10 cellular contexts compared by ENCODE assay signal in genomic region chr2:8542381-8543064, GRCh38.
DNase-seq lines count a peak whose midpoint lies in the region; ATAC-seq and TF ChIP-seq lines count a peak whose summit lies in the region.
"Had no signal": no experiment of that assay in that cellular context is flagged by ENCODE, and none has a peak within 500 bp of the region (broad histone marks: within the 10 kb centered on the region; RNA-seq: fewer than 3 reads in every experiment).

No MANE protein-coding gene starts in this region.

- H3K27me3 ChIP-seq in mesenchymal stem cell (ENCODE audit: control insufficient read depth in 1 of 2, insufficient read depth in 1 of 2, low read length in 2 of 2) (peaks cover 0 to 16% of the 10 kb centered on the region in 2 experiments), tibial artery (no peaks in the 10 kb centered on the region)

- no peak overlapping the region for H3K4me2 ChIP-seq in mesenchymal stem cell (ENCODE audit: low read length, poor library complexity, severe bottlenecking)

- H4K8ac ChIP-seq in mesenchymal stem cell (ENCODE audit: low read length), result no peak overlapping the region

- CTCF ChIA-PET in activated naive CD4-positive, alpha-beta T cell treated with anti-CD3 and anti-CD28 coated beads, Interleukin-2, amount 10 ng/mL, durations not matched to agents 7 days and 5 days (lab: Charles Lee), result interaction anchor here (1.2 to 1.7 kb wide), 2 partner anchors 33 to 274 kb away, joined by 3 to 6 read pairs; no protein-coding TSS in a partner anchor
- CTCF ChIA-PET in activated CD8-positive, alpha-beta T cell treated with anti-CD3 and anti-CD28 coated beads, Interleukin-2, amount 10 ng/mL, durations not matched to agents 7 days and 5 days (lab: Charles Lee), result interaction anchor here (1.5 to 2.2 kb wide), 5 partner anchors 10 to 1115 kb away, joined by 4 to 16 read pairs (median 7); partner anchors contain the start of gene ID2

- TF ChIP-seq CTCF in tibial artery (IDR thresholded peaks at IDR 0.05), result no peak

- no peaks in the 10 kb centered on the region for H3K36me3 Mint-ChIP-seq in activated naive CD4-positive, alpha-beta T cell treated with anti-CD3 and anti-CD28 coated beads, Interleukin-2, amount 10 ng/mL, durations not matched to agents 7 days and 5 days
- H3K36me3 Mint-ChIP-seq in activated CD8-positive, alpha-beta T cell treated with anti-CD3 and anti-CD28 coated beads, Interleukin-2, amount 10 ng/mL, durations not matched to agents 7 days and 5 days (ENCODE audit: low read depth), result peaks cover 8% of the 10 kb centered on the region

- peak overlapping the region; percentile 47 to 65 for H2BK12ac ChIP-seq in mesenchymal stem cell (ENCODE audit: low read length in 2 of 2)

- peak overlapping the region; percentile 94 for H3K27ac Mint-ChIP-seq in activated naive CD4-positive, alpha-beta T cell treated with anti-CD3 and anti-CD28 coated beads, Interleukin-2, amount 10 ng/mL, durations not matched to agents 7 days and 5 days
- peak overlapping the region; percentile 97 for H3K27ac Mint-ChIP-seq in activated CD8-positive, alpha-beta T cell treated with anti-CD3 and anti-CD28 coated beads, Interleukin-2, amount 10 ng/mL, durations not matched to agents 7 days and 5 days

- no peak overlapping the region for H3K27ac ChIP-seq in mesenchymal stem cell (ENCODE audit: low read length, poor library complexity, severe bottlenecking)
- peak overlapping the region; percentile 60 to 65 for H3K27ac ChIP-seq in tibial artery

- no peak overlapping the region for H3K23ac ChIP-seq in mesenchymal stem cell (ENCODE audit: low read length in 2 of 2)

- POLR2A ChIA-PET in activated CD8-positive, alpha-beta T cell treated with anti-CD3 and anti-CD28 coated beads, Interleukin-2, amount 10 ng/mL, durations not matched to agents 7 days and 5 days (lab: Charles Lee), result interaction anchor here (0.7 to 6.3 kb wide), 8 partner anchors 18 to 1091 kb away, joined by 3 to 73 read pairs (median 5); partner anchors contain the start of gene ID2

- H2BK5ac ChIP-seq in mesenchymal stem cell (ENCODE audit: low read depth, low read length, poor library complexity, severe bottlenecking), result no peak overlapping the region

- 94% methylated on average over 4 of the region's 5 CpGs for WGBS in mesenchymal stem cell

- H3K4me3 ChIP-seq in mesenchymal stem cell (ENCODE audit: insufficient read depth in 1 of 2, low read depth in 1 of 2, low read length in 2 of 2), result no peak overlapping the region
- no peak overlapping the region for H3K4me3 ChIP-seq in tibial artery

- peak overlapping the region; percentile 40 to 56 for H3K18ac ChIP-seq in mesenchymal stem cell (ENCODE audit: low read depth in 1 of 2, low read length in 2 of 2)

- peak overlapping the region; percentile 30 to 94 for H3K4ac ChIP-seq in mesenchymal stem cell (ENCODE audit: low read depth in 1 of 2, low read length in 2 of 2)

- no peaks in the 10 kb centered on the region for H3K79me1 ChIP-seq in mesenchymal stem cell (replicated peaks; ENCODE audit: low read length, poor library complexity, severe bottlenecking)

- H3K9me3 Mint-ChIP-seq in activated naive CD4-positive, alpha-beta T cell treated with anti-CD3 and anti-CD28 coated beads, Interleukin-2, amount 10 ng/mL, durations not matched to agents 7 days and 5 days, result no peaks in the 10 kb centered on the region
- no peaks in the 10 kb centered on the region for H3K9me3 Mint-ChIP-seq in activated CD8-positive, alpha-beta T cell treated with anti-CD3 and anti-CD28 coated beads, Interleukin-2, amount 10 ng/mL, durations not matched to agents 7 days and 5 days (ENCODE audit: insufficient read depth)
- H3K9me3 Mint-ChIP-seq: IgD-negative memory B cell had no signal

- H3K9me3 ChIP-seq in mesenchymal stem cell (ENCODE audit: control insufficient read depth, low read length), result no peaks in the 10 kb centered on the region
- H3K9me3 ChIP-seq in tibial artery, result no peaks in the 10 kb centered on the region

- H2AFZ ChIP-seq in mesenchymal stem cell (ENCODE audit: low read depth, low read length), result no peak overlapping the region

- DNase-seq in activated naive CD4-positive, alpha-beta T cell treated with anti-CD3 and anti-CD28 coated beads, Interleukin-2, amount 10 ng/mL, durations not matched to agents 7 days and 5 days, result no peak
- DNase-seq in activated naive CD4-positive, alpha-beta T cell treated with Interleukin-2 at 50 U/mL for 16 hours, result no peak
- no peak for DNase-seq in activated CD8-positive, alpha-beta T cell treated with anti-CD3 and anti-CD28 coated beads, Interleukin-2, amount 10 ng/mL, durations not matched to agents 7 days and 5 days
- no peak for DNase-seq in mesenchymal stem cell
- DNase-seq in tibial artery, result peak in 1 of 2 donors; percentile 57
- DNase-seq in midbrain (lab: John Stamatoyannopoulos, UW), result no peak
- no peak for DNase-seq in NCI-H82 treated with DMSO at 0.1 percent for 48 hours (lab: John Stamatoyannopoulos, UW; ENCODE audit: unreplicated experiment)
- DNase-seq: NCI-H2081 treated with DMSO at 0.1 percent for 48 hours had no signal

- peak overlapping the region; percentile 58 for H4K91ac ChIP-seq in mesenchymal stem cell (ENCODE audit: low read length)

- intact Hi-C loops in tibial artery (cut with DNase I; ENCODE audit: low total_unique reads), result no loop called here

- peak overlapping the region; percentile 47 for H2AK5ac ChIP-seq in mesenchymal stem cell (ENCODE audit: low read length, severe bottlenecking)

- H3K4me3 Mint-ChIP-seq in activated naive CD4-positive, alpha-beta T cell treated with anti-CD3 and anti-CD28 coated beads, Interleukin-2, amount 10 ng/mL, durations not matched to agents 7 days and 5 days, result no peak overlapping the region
- H3K4me3 Mint-ChIP-seq in activated CD8-positive, alpha-beta T cell treated with anti-CD3 and anti-CD28 coated beads, Interleukin-2, amount 10 ng/mL, durations not matched to agents 7 days and 5 days, result peak overlapping the region; percentile 46

- no peaks in the 10 kb centered on the region for H3K36me3 ChIP-seq in mesenchymal stem cell (ENCODE audit: control insufficient read depth in 1 of 2, insufficient read depth in 2 of 2, low read depth in 1 of 2, low read length in 2 of 2)
- no peaks in the 10 kb centered on the region for H3K36me3 ChIP-seq in tibial artery

- H3K4me1 ChIP-seq in mesenchymal stem cell (ENCODE audit: control insufficient read depth, insufficient read depth, low read depth, low read length) (peaks cover 19% of the 10 kb centered on the region), tibial artery (peaks cover 0 to 33% (median 15%) of the 10 kb centered on the region in 4 donors)

- no peak overlapping the region for H3K14ac ChIP-seq in mesenchymal stem cell (ENCODE audit: low read length in 2 of 2)

- peaks cover 94% of the 10 kb centered on the region for H3K4me1 Mint-ChIP-seq in activated naive CD4-positive, alpha-beta T cell treated with anti-CD3 and anti-CD28 coated beads, Interleukin-2, amount 10 ng/mL, durations not matched to agents 7 days and 5 days
- H3K4me1 Mint-ChIP-seq in activated CD8-positive, alpha-beta T cell treated with anti-CD3 and anti-CD28 coated beads, Interleukin-2, amount 10 ng/mL, durations not matched to agents 7 days and 5 days (ENCODE audit: low read depth), result peaks cover 98% of the 10 kb centered on the region

- no peak overlapping the region for H3K9ac ChIP-seq in mesenchymal stem cell (ENCODE audit: low read length)

- H3K27me3 Mint-ChIP-seq in activated naive CD4-positive, alpha-beta T cell treated with anti-CD3 and anti-CD28 coated beads, Interleukin-2, amount 10 ng/mL, durations not matched to agents 7 days and 5 days, result peaks cover 4% of the 10 kb centered on the region
- H3K27me3 Mint-ChIP-seq in activated CD8-positive, alpha-beta T cell treated with anti-CD3 and anti-CD28 coated beads, Interleukin-2, amount 10 ng/mL, durations not matched to agents 7 days and 5 days (ENCODE audit: low read depth), result no peaks in the 10 kb centered on the region

- H2BK15ac ChIP-seq in mesenchymal stem cell (ENCODE audit: low read depth, poor library complexity, severe bottlenecking), result peak overlapping the region; percentile 78

- no peak for ATAC-seq in activated CD8-positive, alpha-beta T cell treated with anti-CD3 and anti-CD28 coated beads, Interleukin-2, amount 10 ng/mL, durations not matched to agents 7 days and 5 days
- no peak for ATAC-seq in GM21423 (IDR thresholded peaks at IDR 0.05; ENCODE audit: unreplicated experiment)

- H2BK120ac ChIP-seq in mesenchymal stem cell (ENCODE audit: low read depth, low read length), result peak overlapping the region; percentile 58
